9 cellular contexts compared by ENCODE assay signal in the genomic region with DNA sequence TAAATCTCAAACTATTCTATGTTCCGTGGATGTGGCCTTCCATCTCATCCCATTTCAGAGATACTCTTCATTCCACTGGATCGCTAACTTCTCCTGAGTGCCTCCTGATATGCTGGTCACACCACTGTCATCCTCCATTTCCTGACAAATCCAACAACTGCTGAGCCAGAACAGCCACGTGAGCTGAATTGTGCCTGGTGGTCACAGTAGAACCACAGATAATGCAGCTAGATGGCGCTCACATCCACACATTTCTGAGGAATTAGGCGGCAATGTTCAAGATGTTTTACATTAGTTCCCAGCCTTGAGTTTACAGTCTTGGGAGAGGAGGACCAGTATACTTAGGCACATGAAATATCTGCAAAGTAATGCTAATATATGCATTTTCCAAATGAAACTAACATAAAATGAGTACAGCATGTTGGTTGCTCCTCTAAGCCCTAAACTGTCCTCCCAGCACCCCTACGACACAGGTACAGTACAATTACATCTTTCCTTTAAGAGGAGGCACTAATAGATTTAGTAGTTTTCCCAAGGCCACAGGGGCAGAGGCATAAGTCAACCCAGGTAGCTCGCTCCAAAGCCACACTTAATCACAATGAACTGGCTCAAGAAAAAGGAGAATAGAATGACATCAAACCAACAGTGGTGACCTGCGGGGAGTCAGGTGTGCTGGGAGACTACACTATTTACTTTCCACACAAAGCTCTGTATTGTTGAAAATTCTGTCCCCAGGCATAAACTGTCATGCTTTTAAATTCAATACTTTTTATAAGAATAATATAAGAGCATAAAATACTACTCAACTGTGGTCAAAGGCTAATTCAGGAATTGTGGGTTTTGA.
DNase-seq lines count a peak whose midpoint lies in the region; ATAC-seq, FAIRE-seq and TF ChIP-seq lines count a peak whose summit lies in the region.
"Had no signal": no experiment of that assay in that cellular context is flagged by ENCODE, and none has a peak within 500 bp of the region (broad histone marks: within the 10 kb centered on the region; RNA-seq: fewer than 3 reads in every experiment).

No MANE protein-coding gene starts in this region.

- H2BK12ac ChIP-seq in H1 (ENCODE audit: low read depth, low read length) = peak overlapping the region; percentile 71; the same call in 1 of the 2 replicates
- H2BK12ac ChIP-seq in mesenchymal stem cell (ENCODE audit: low read length in 2 of 2) = peak overlapping the region in 1 of 2 experiments; percentile 49

- no peak for TF ChIP-seq POLR2A in H1 (IDR thresholded peaks at IDR 0.05; ENCODE audit: control extremely low read depth in 1 of 2, low read depth in 2 of 2, low read length in 2 of 2)

- WGBS in H1 (ENCODE audit: extremely low coverage in 1 of 2, insufficient coverage in 1 of 2, insufficient read length in 1 of 2, insufficient replicate concordance in 2 of 2, low coverage in 1 of 2, low lambda C conversion rate in 2 of 2, missing lambda C conversion rate in 1 of 2), 2 experiments = 40% methylated on average over 8 of the region's 8 CpGs; no CpG with 5 or more reads in 1 of the 2 experiments
- 32% methylated on average over 8 of the region's 8 CpGs for WGBS in mesenchymal stem cell

- H3K9me3 ChIP-seq in H1 (ENCODE audit: insufficient read depth in 2 of 2, low read depth in 1 of 2, low read length in 1 of 2) (no peaks in the 10 kb centered on the region), mesenchymal stem cell (ENCODE audit: control insufficient read depth, low read length) (no peaks in the 10 kb centered on the region)

- TF ChIP-seq CTCF in H1 (IDR thresholded peaks at IDR 0.05; ENCODE audit: control extremely low read depth in 1 of 3, insufficient read depth in 1 of 3, low read depth in 1 of 3, low read length in 3 of 3) = peak; percentile 68 to 95 (median 83)

- no peak overlapping the region for H3K14ac ChIP-seq in H1 (ENCODE audit: insufficient read length)
- H3K14ac ChIP-seq in mesenchymal stem cell (ENCODE audit: low read length in 2 of 2) = peak overlapping the region in 1 of 2 experiments; percentile 45

- H3K4me3 ChIP-seq in H1 (ENCODE audit: extremely low read depth in 1 of 4, insufficient read depth in 2 of 4, low read depth in 3 of 4, low read length in 4 of 4) (no peak overlapping the region), mesenchymal stem cell (ENCODE audit: insufficient read depth in 1 of 2, low read depth in 1 of 2, low read length in 2 of 2) (no peak overlapping the region)
- H3K4me3 ChIP-seq: BLaER1 had no signal

- TF ChIP-seq RAD21 in H1 (IDR thresholded peaks at IDR 0.05 in 1 of 2, conservative IDR thresholded peaks at IDR 0.05 in 1 of 2; ENCODE audit: low read depth in 2 of 2, low read length in 2 of 2) = peak; percentile 90 to 91

- H2BK5ac ChIP-seq in H1 (ENCODE audit: low read depth, low read length) = no peak overlapping the region
- no peak overlapping the region for H2BK5ac ChIP-seq in mesenchymal stem cell (ENCODE audit: low read depth, low read length, poor library complexity, severe bottlenecking)

- no peaks in the 10 kb centered on the region for H3K23me2 ChIP-seq in H1 (ENCODE audit: low read depth, low read length)

- TF ChIP-seq EP300 in H1 (IDR thresholded peaks at IDR 0.05; ENCODE audit: borderline replicate concordance in 1 of 2, low read depth in 2 of 2, low read length in 2 of 2) = no peak

- no peak overlapping the region for H3K56ac ChIP-seq in H1 (replicated peaks; ENCODE audit: insufficient read length, low read depth, low read length)

- H2AK5ac ChIP-seq in H1 (ENCODE audit: low read depth, low read length) (no peak overlapping the region), mesenchymal stem cell (ENCODE audit: low read length, severe bottlenecking) (no peak overlapping the region)

- H4K91ac ChIP-seq in H1 (replicated peaks; ENCODE audit: insufficient read length, low read length) (peak overlapping the region; percentile 47), mesenchymal stem cell (ENCODE audit: low read length) (no peak overlapping the region)

- no peak overlapping the region for H3K9ac ChIP-seq in H1 (replicated peaks in 1 of 4; ENCODE audit: extremely low read depth in 1 of 4, low read depth in 3 of 4, low read length in 3 of 4)
- peak overlapping the region; percentile 36 for H3K9ac ChIP-seq in mesenchymal stem cell (ENCODE audit: low read length)
- H3K9ac ChIP-seq: BLaER1 had no signal

- H3K27me3 ChIP-seq in H1 (replicated peaks in 1 of 4; ENCODE audit: control insufficient read depth in 3 of 4, extremely low read depth in 1 of 4, insufficient read depth in 3 of 4, low read length in 3 of 4) (no peaks in the 10 kb centered on the region; a peak in 1 of 7 replicates), mesenchymal stem cell (ENCODE audit: control insufficient read depth in 1 of 2, insufficient read depth in 1 of 2, low read length in 2 of 2) (peaks cover 0 to 4% of the 10 kb centered on the region in 2 experiments)
- H3K27me3 ChIP-seq: BLaER1 had no signal

- POLR2A ChIA-PET in H1 (lab: Charles Lee; ENCODE audit: partially characterized antibody) = no interaction called here

- H2BK15ac ChIP-seq in H1 (ENCODE audit: low read length) (0 out of 2 replicates have a peak overlapping the region, but pooled peaks have one; percentile 23), mesenchymal stem cell (ENCODE audit: low read depth, poor library complexity, severe bottlenecking) (no peak overlapping the region)

- CTCF ChIA-PET in H1 (lab: Charles Lee; ENCODE audit: partially characterized antibody) = interaction anchor here (0.6 to 6.9 kb wide), 50 partner anchors 10 to 643 kb away, joined by 3 to 79 read pairs (median 5); partner anchors contain the start of gene CHIC2

- H2AFZ ChIP-seq in H1 (ENCODE audit: low read length) (peak overlapping the region; percentile 96; the same call in 1 of the 2 replicates), mesenchymal stem cell (ENCODE audit: low read depth, low read length) (no peak overlapping the region)

- H3K4me1 ChIP-seq in H1 (replicated peaks in 1 of 4; ENCODE audit: control insufficient read depth in 3 of 4, insufficient read depth in 4 of 4, low read length in 3 of 4) = no peaks in the 10 kb centered on the region
- no peaks in the 10 kb centered on the region for H3K4me1 ChIP-seq in mesenchymal stem cell (ENCODE audit: control insufficient read depth, insufficient read depth, low read depth, low read length)

- H3K36me3 ChIP-seq in H1 (ENCODE audit: control insufficient read depth in 2 of 4, insufficient read depth in 4 of 4, low read length in 3 of 4) (no peaks in the 10 kb centered on the region), mesenchymal stem cell (ENCODE audit: control insufficient read depth in 1 of 2, insufficient read depth in 2 of 2, low read depth in 1 of 2, low read length in 2 of 2) (no peaks in the 10 kb centered on the region)
- H3K36me3 ChIP-seq: BLaER1 had no signal

- H4K5ac ChIP-seq in H1 (ENCODE audit: insufficient read length, low read depth, low read length) = no peak overlapping the region

- H3K4ac ChIP-seq in H1 (replicated peaks; ENCODE audit: insufficient read length, low read depth, low read length) (no peak overlapping the region), mesenchymal stem cell (ENCODE audit: low read depth in 1 of 2, low read length in 2 of 2) (no peak overlapping the region)

- ATAC-seq in HG03175 (IDR thresholded peaks at IDR 0.05; ENCODE audit: unreplicated experiment) = peak; percentile 65

- H3K18ac ChIP-seq in H1 (ENCODE audit: extremely low read depth, low read length) (no peak overlapping the region), mesenchymal stem cell (ENCODE audit: low read depth in 1 of 2, low read length in 2 of 2) (peak overlapping the region in 1 of 2 experiments; percentile 80)

- H4K8ac ChIP-seq in H1 (ENCODE audit: extremely low read depth, insufficient read depth, low read length) (no peak overlapping the region), mesenchymal stem cell (ENCODE audit: low read length) (peak overlapping the region; percentile 10)

- H4K20me1 ChIP-seq in H1 (replicated peaks in 1 of 2; ENCODE audit: control insufficient read depth in 1 of 2, insufficient read depth in 2 of 2, low read length in 2 of 2) = no peaks in the 10 kb centered on the region
- H4K20me1 ChIP-seq: BLaER1 had no signal

- H3K27ac ChIP-seq in H1 (ENCODE audit: low read depth, low read length) (no peak overlapping the region), mesenchymal stem cell (ENCODE audit: low read length, poor library complexity, severe bottlenecking) (no peak overlapping the region)
- H3K27ac ChIP-seq: BLaER1 had no signal

- H3K23ac ChIP-seq in H1 (ENCODE audit: insufficient read length) (no peak overlapping the region), mesenchymal stem cell (ENCODE audit: low read length in 2 of 2) (no peak overlapping the region)

- no peaks in the 10 kb centered on the region for H3K79me2 ChIP-seq in H1 (ENCODE audit: control insufficient read depth in 1 of 2, insufficient read depth in 2 of 2, low read length in 2 of 2)

- H2BK20ac ChIP-seq in H1 (ENCODE audit: low read length) = no peak overlapping the region

- peak; percentile 85 for FAIRE-seq in H1 (lab: Jason Lieb, UNC)

- H2BK120ac ChIP-seq in H1 (replicated peaks; ENCODE audit: low read depth, low read length) = no peak overlapping the region
- no peak overlapping the region for H2BK120ac ChIP-seq in mesenchymal stem cell (ENCODE audit: low read depth, low read length)

- H3K79me1 ChIP-seq in H1 (ENCODE audit: low read depth, low read length) = no peaks in the 10 kb centered on the region
- H3K79me1 ChIP-seq in mesenchymal stem cell (replicated peaks; ENCODE audit: low read length, poor library complexity, severe bottlenecking) = no peaks in the 10 kb centered on the region

- H3K4me2 ChIP-seq in H1 (ENCODE audit: insufficient read depth in 1 of 2, low read depth in 2 of 2, low read length in 2 of 2) (no peak overlapping the region), mesenchymal stem cell (ENCODE audit: low read length, poor library complexity, severe bottlenecking) (no peak overlapping the region)
- H3K4me2 ChIP-seq: BLaER1 had no signal

- peak; percentile 59 for DNase-seq in DMS79 treated with DMSO at 0.1 percent for 48 hours (lab: John Stamatoyannopoulos, UW)
- no peak for DNase-seq in DMS79 (lab: John Stamatoyannopoulos, UW)
- DNase-seq in NCI-H69 (lab: John Stamatoyannopoulos, UW) = peak; percentile 76
- DNase-seq in activated CD4-positive, alpha-beta T cell treated with anti-CD3 and anti-CD28 coated beads, Interleukin-2, amount 50 U/mL, for 24 hours (ENCODE audit: low read depth in 1 of 2, low spot score in 1 of 2) = peak; percentile 4 to 44
- peak; percentile 49 to 65 for DNase-seq in H1 (ENCODE audit: low read depth in 1 of 2, low spot score in 2 of 2)
- DNase-seq in mesenchymal stem cell = peak; percentile 87
- DNase-seq in stimulated activated CD8-positive, alpha-beta memory T cell treated with anti-CD3 and anti-CD28 coated beads, Interleukin-4, amount 100 ng/mL, for 48 hours = peak; percentile 64

TF ChIP-seq in H1, 55 proteins besides CTCF, POLR2A, EP300 and RAD21 (continues in another document):
- TF ChIP-seq RFX5 (IDR thresholded peaks at IDR 0.05; ENCODE audit: borderline replicate concordance, low read depth, low read length) = no peak
- TF ChIP-seq MAFK (IDR thresholded peaks at IDR 0.05; ENCODE audit: low read depth, low read length) = 0 out of 2 replicates have a peak, but pooled peaks have one; percentile 27
- TF ChIP-seq EZH2 (IDR thresholded peaks at IDR 0.05; ENCODE audit: low read depth, low read length, severe bottlenecking) = no peak
